In the genomic region with DNA sequence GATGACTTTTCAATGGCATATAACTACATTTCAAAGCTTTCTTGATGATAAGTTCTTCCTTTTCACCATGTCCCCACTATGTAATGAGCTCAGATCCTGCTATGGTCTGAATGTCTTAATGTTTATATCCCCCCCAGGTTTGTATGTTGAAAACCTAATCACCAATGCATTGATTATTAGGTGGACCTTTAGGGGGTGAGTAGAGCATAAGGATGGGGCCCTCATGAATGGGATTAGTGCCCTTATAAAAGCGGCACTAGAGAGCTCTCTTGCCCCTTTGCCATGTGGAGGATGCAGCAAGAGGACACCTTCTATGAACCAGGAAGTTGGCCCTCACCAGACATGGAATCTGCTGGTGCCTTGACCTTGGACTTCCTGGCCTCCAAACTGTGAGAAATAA, we compare ENCODE assay signal across 28 cellular contexts.
"Had no signal": no experiment of that assay in that cellular context is flagged by ENCODE, and none has a peak within 500 bp of the region (broad histone marks: within the 10 kb centered on the region; RNA-seq: fewer than 3 reads in every experiment).

No MANE protein-coding gene starts in this region.

- H3K36me3 ChIP-seq: suprapubic skin, thoracic aorta, thyroid gland, tibial artery, transverse colon, upper lobe of left lung, upper lobe of right lung, uterus had no signal

- H3K4me1 Mint-ChIP-seq: stimulated activated effector memory CD8-positive, alpha-beta T cell treated with anti-CD3 and anti-CD28 coated beads, Interleukin-12 subunit alpha, Interleukin-12 subunit beta, amount 100 ng/mL, for 72 hours; stimulated activated memory B cell treated with anti-CD40 and anti-IgM and Interleukin-4, amounts not matched to agents 10 μg/mL and 1 μg/mL and 100 μg/mL, for 72 hours; stimulated activated naive B cell treated with anti-CD40 and anti-IgM and Interleukin-4, amounts not matched to agents 10 μg/mL and 1 μg/mL and 100 μg/mL, for 72 hours; stimulated activated naive CD8-positive, alpha-beta T cell treated with anti-CD3 and anti-CD28 coated beads, Interleukin-15, amount 100 ng/mL, for 72 hours had no signal

- H3K4me1 ChIP-seq: testis, transverse colon, upper lobe of right lung, uterus had no signal

- DNase-seq: stimulated activated CD4-positive, alpha-beta T cell treated with anti-CD3 and anti-CD28 coated beads, Interleukin-2, amount 100 ng/mL, for 48 hours; stimulated activated CD4-positive, alpha-beta T cell treated with anti-CD3 and anti-CD28 coated beads, Interleukin-4, amount 100 ng/mL, for 1 hour; stimulated activated CD4-positive, alpha-beta T cell treated with anti-CD3 and anti-CD28 coated beads, Interleukin-4, amount 100 ng/mL, for 24 hours; stimulated activated CD8-positive, alpha-beta memory T cell treated with anti-CD3 and anti-CD28 coated beads, Interleukin-4, amount 100 ng/mL, for 48 hours; stimulated activated naive B cell treated with anti-CD40 and anti-IgM and Interleukin-4, amounts not matched to agents 10 μg/mL and 1 μg/mL and 100 μg/mL, for 72 hours; stimulated activated naive CD4-positive, alpha-beta T cell; stimulated activated naive CD4-positive, alpha-beta T cell treated with Interleukin-2 at 50 U/mL for 16 hours; stimulated activated naive CD8-positive, alpha-beta T cell treated with anti-CD3 and anti-CD28 coated beads, Interleukin-15, amount 100 ng/mL, for 72 hours; stimulated activated naive CD8-positive, alpha-beta T cell treated with anti-CD3 and anti-CD28 coated beads, Interleukin-15, Interleukin-2, amounts not matched to agents 100 U/mL and 50 U/mL, for 24 hours; stomach; substantia nigra; testis; thyroid gland; tibial artery; transverse colon; trophoblast cell; upper lobe of left lung; upper lobe of right lung; uterus had no signal

- H3K4me3 ChIP-seq: stomach, suprapubic skin, testis, thoracic aorta, thyroid gland, tibial artery, tibial nerve, transverse colon, upper lobe of left lung, upper lobe of right lung, uterus, vagina had no signal

- H3K27me3 ChIP-seq: stomach, suprapubic skin, testis, thyroid gland, tibial artery, tibial nerve, transverse colon, upper lobe of left lung, upper lobe of right lung, uterus, vagina had no signal

- H3K27ac ChIP-seq: stomach, suprapubic skin, testis, thyroid gland, tibial artery, tibial nerve, transverse colon, upper lobe of left lung, upper lobe of right lung, uterus, vagina had no signal

- H3K9me3 Mint-ChIP-seq: stimulated activated naive CD8-positive, alpha-beta T cell treated with anti-CD3 and anti-CD28 coated beads, Interleukin-15, Interleukin-2, amounts not matched to agents 100 ng/mL and 50 ng/mL, for 24 hours; type B pancreatic cell had no signal

- H3K9me3 ChIP-seq: testis, thoracic aorta, thyroid gland, upper lobe of right lung, uterus, vagina had no signal

- H3K27me3 Mint-ChIP-seq: stimulated activated memory B cell treated with anti-CD40 and anti-IgM and Interleukin-4, amounts not matched to agents 10 μg/mL and 1 μg/mL and 100 μg/mL, for 72 hours; type B pancreatic cell had no signal

- FAIRE-seq: urothelium cell line had no signal

- H3K27ac Mint-ChIP-seq: stimulated activated effector memory CD8-positive, alpha-beta T cell treated with anti-CD3 and anti-CD28 coated beads, Interleukin-12 subunit alpha, Interleukin-12 subunit beta, amount 100 ng/mL, for 72 hours; stimulated activated memory B cell treated with anti-CD40 and anti-IgM and Interleukin-4, amounts not matched to agents 10 μg/mL and 1 μg/mL and 100 μg/mL, for 72 hours; stimulated activated naive B cell treated with anti-CD40 and anti-IgM and Interleukin-4, amounts not matched to agents 10 μg/mL and 1 μg/mL and 100 μg/mL, for 72 hours; stimulated activated naive CD8-positive, alpha-beta T cell treated with anti-CD3 and anti-CD28 coated beads, Interleukin-15, amount 100 ng/mL, for 72 hours; stimulated activated naive CD8-positive, alpha-beta T cell treated with anti-CD3 and anti-CD28 coated beads, Interleukin-15, Interleukin-2, amounts not matched to agents 100 ng/mL and 50 ng/mL, for 24 hours; type B pancreatic cell had no signal

- H3K4me3 Mint-ChIP-seq: stimulated activated effector memory CD8-positive, alpha-beta T cell treated with anti-CD3 and anti-CD28 coated beads, Interleukin-12 subunit alpha, Interleukin-12 subunit beta, amount 100 ng/mL, for 72 hours; stimulated activated memory B cell treated with anti-CD40 and anti-IgM and Interleukin-4, amounts not matched to agents 10 μg/mL and 1 μg/mL and 100 μg/mL, for 72 hours; stimulated activated naive B cell treated with anti-CD40 and anti-IgM and Interleukin-4, amounts not matched to agents 10 μg/mL and 1 μg/mL and 100 μg/mL, for 72 hours; stimulated activated naive CD8-positive, alpha-beta T cell treated with anti-CD3 and anti-CD28 coated beads, Interleukin-15, amount 100 ng/mL, for 72 hours; stimulated activated naive CD8-positive, alpha-beta T cell treated with anti-CD3 and anti-CD28 coated beads, Interleukin-15, Interleukin-2, amounts not matched to agents 100 ng/mL and 50 ng/mL, for 24 hours; type B pancreatic cell had no signal

- H3K36me3 Mint-ChIP-seq: stimulated activated effector memory CD8-positive, alpha-beta T cell treated with anti-CD3 and anti-CD28 coated beads, Interleukin-12 subunit alpha, Interleukin-12 subunit beta, amount 100 ng/mL, for 72 hours; stimulated activated memory B cell treated with anti-CD40 and anti-IgM and Interleukin-4, amounts not matched to agents 10 μg/mL and 1 μg/mL and 100 μg/mL, for 72 hours; stimulated activated naive B cell treated with anti-CD40 and anti-IgM and Interleukin-4, amounts not matched to agents 10 μg/mL and 1 μg/mL and 100 μg/mL, for 72 hours had no signal

- ATAC-seq: stimulated activated effector memory CD8-positive, alpha-beta T cell treated with anti-CD3 and anti-CD28 coated beads, Interleukin-12 subunit alpha, Interleukin-12 subunit beta, amount 100 ng/mL, for 72 hours; stimulated activated memory B cell treated with anti-CD40 and anti-IgM and Interleukin-4, amounts not matched to agents 10 μg/mL and 1 μg/mL and 100 μg/mL, for 72 hours; stimulated activated naive B cell treated with anti-CD40 and anti-IgM and Interleukin-4, amounts not matched to agents 10 μg/mL and 1 μg/mL and 100 μg/mL, for 72 hours; stimulated activated naive CD8-positive, alpha-beta T cell treated with anti-CD3 and anti-CD28 coated beads, Interleukin-15, amount 100 ng/mL, for 72 hours; stimulated activated naive CD8-positive, alpha-beta T cell treated with anti-CD3 and anti-CD28 coated beads, Interleukin-15, Interleukin-2, amounts not matched to agents 100 U/mL and 50 U/mL, for 24 hours; upper lobe of right lung had no signal
